Comparison of ENCODE assay signal across 6 cellular contexts in the genomic region with DNA sequence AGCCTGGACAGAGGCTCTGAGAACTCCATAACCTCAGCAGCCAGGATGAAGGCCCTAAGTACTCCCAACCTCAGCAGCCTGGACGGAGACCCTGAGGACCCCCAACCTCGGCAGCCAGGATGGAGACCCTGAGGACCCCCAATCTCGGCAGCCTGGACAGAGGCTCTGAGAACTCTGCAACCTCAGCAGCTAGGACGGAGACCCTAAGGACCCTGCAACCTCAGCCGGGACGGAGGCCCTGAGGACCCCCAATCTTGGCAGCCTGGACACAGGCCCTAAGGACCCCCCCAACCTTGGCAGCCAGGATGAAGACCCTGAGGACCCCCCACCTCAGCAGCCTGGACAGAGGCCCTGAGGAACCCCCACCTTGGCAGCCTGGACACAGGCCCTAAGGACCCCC.
"Had no signal": no experiment of that assay in that cellular context is flagged by ENCODE, and none has a peak within 500 bp of the region (broad histone marks: within the 10 kb centered on the region; RNA-seq: fewer than 3 reads in every experiment).

No MANE protein-coding gene starts in this region.

- H3K27ac ChIP-seq: HL-60 had no signal

- DNase-seq: IMR-90, KBM-7 had no signal

- H3K4me1 Mint-ChIP-seq: IgD-negative memory B cell had no signal

- ATAC-seq: HepG2, K562 had no signal

- H3K27me3 Mint-ChIP-seq: IgD-negative memory B cell had no signal

- H3K9me3 Mint-ChIP-seq: IgD-negative memory B cell had no signal

- H3K4me3 ChIP-seq: K562 had no signal
